10 cellular contexts compared by ENCODE assay signal in the genomic region with DNA sequence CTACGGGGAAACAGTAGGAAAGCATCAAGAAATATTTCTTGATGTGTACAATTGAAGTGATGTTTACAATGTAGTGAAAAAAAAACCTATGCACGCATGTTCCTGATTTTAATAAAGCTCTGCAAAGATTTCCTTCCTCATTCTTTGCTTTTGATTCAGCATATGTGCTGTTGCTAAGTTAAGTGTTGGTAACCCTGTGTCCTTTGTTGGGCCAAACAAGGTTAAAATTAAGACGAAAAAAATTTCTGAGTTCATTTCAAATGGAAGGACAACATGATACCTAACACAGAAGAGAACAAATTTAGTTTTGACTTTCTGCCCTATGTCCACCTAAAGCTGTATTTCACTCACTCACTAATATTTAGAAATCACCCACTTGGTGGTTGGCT.
A peak's percentile ranks its signal among the peaks of the same experiment; 100 is the strongest.
DNase-seq lines count a peak whose midpoint lies in the region; ATAC-seq and TF ChIP-seq lines count a peak whose summit lies in the region.
"Had no signal": no experiment of that assay in that cellular context is flagged by ENCODE, and none has a peak within 500 bp of the region (broad histone marks: within the 10 kb centered on the region; RNA-seq: fewer than 3 reads in every experiment).

No MANE protein-coding gene starts in this region.

- peak; percentile 1 for ATAC-seq in HG03108 (IDR thresholded peaks at IDR 0.05; ENCODE audit: unreplicated experiment)
- ATAC-seq in mucosa of descending colon = peak; percentile 15
- ATAC-seq in HG03378 (IDR thresholded peaks at IDR 0.05; ENCODE audit: unreplicated experiment) = no peak
- no peak for ATAC-seq in HG03045 (IDR thresholded peaks at IDR 0.05; ENCODE audit: unreplicated experiment)

- H3K4me1 ChIP-seq in BLaER1 treated with 17β-estradiol and CSF1 and Interleukin-3, amounts not matched to agents 10 nM and 100 nM = peaks cover 85 to 98% (median 94%) of the 10 kb centered on the region in 10 experiments
- H3K4me1 ChIP-seq in adipocyte (ENCODE audit: control insufficient read depth, insufficient read depth, low read length) (peaks cover 47% of the 10 kb centered on the region), mucosa of descending colon (ENCODE audit: low read depth) (no peaks in the 10 kb centered on the region)

- H3K4me3 ChIP-seq in BLaER1 treated with 17β-estradiol and CSF1 and Interleukin-3, amounts not matched to agents 10 nM and 100 nM = peak overlapping the region; percentile 40 to 66 (median 55); a peak in 19 of 20 replicates
- peak overlapping the region; percentile 63 for H3K4me3 ChIP-seq in adipocyte (ENCODE audit: low read length)
- no peak overlapping the region for H3K4me3 ChIP-seq in mucosa of descending colon
- H3K4me3 ChIP-seq: cardiac muscle cell had no signal

- intact Hi-C loops in mucosa of descending colon (cut with DNase I, micrococcal nuclease) = no loop called here

- TF ChIP-seq CTCF in mucosa of descending colon (IDR thresholded peaks at IDR 0.05) = no peak

- H3K9me3 ChIP-seq in BLaER1 treated with 17β-estradiol and CSF1 and Interleukin-3, amounts not matched to agents 10 nM and 100 nM (replicated peaks in 1 of 11) = peaks cover 0 to 7% (median 5%) of the 10 kb centered on the region in 11 experiments; a peak in 8 of 22 replicates
- H3K9me3 ChIP-seq in adipocyte (ENCODE audit: control insufficient read depth, low read length) = no peaks in the 10 kb centered on the region
- H3K9me3 ChIP-seq in mucosa of descending colon = no peaks in the 10 kb centered on the region

- no peaks in the 10 kb centered on the region for H3K27me3 ChIP-seq in BLaER1 treated with 17β-estradiol and CSF1 and Interleukin-3, amounts not matched to agents 10 nM and 100 nM
- H3K27me3 ChIP-seq in adipocyte (replicated peaks; ENCODE audit: control insufficient read depth, insufficient read depth, low read length) = no peaks in the 10 kb centered on the region
- H3K27me3 ChIP-seq: cardiac muscle cell had no signal

- peak overlapping the region; percentile 88 to 99 (median 94) for H3K4me2 ChIP-seq in BLaER1 treated with 17β-estradiol and CSF1 and Interleukin-3, amounts not matched to agents 10 nM and 100 nM

- H3K27ac ChIP-seq in BLaER1 treated with 17β-estradiol and CSF1 and Interleukin-3, amounts not matched to agents 10 nM and 100 nM = peak overlapping the region; percentile 75 to 99 (median 93)
- H3K27ac ChIP-seq: cardiac muscle cell had no signal

- peaks cover 15 to 59% (median 45%) of the 10 kb centered on the region in 11 experiments; a peak in 21 of 22 replicates for H3K36me3 ChIP-seq in BLaER1 treated with 17β-estradiol and CSF1 and Interleukin-3, amounts not matched to agents 10 nM and 100 nM
- H3K36me3 ChIP-seq in adipocyte (ENCODE audit: control insufficient read depth, insufficient read depth, low read length, severe bottlenecking) (peaks cover 9% of the 10 kb centered on the region), mucosa of descending colon (ENCODE audit: low read depth) (no peaks in the 10 kb centered on the region)
- H3K36me3 ChIP-seq: cardiac muscle cell had no signal

- DNase-seq in adipocyte (ENCODE audit: low read depth) (peak; percentile 31), mucosa of descending colon (no peak), GM03348 (ENCODE audit: low spot score) (no peak)
- no peak for DNase-seq in activated CD8-positive, alpha-beta memory T cell treated with anti-CD3 and anti-CD28 coated beads, Interleukin-2, amount 50 U/mL, for 48 hours
- DNase-seq: occipital lobe had no signal

- H3K9ac ChIP-seq in BLaER1 treated with 17β-estradiol and CSF1 and Interleukin-3, amounts not matched to agents 10 nM and 100 nM = peak overlapping the region; percentile 78 to 96 (median 83)
- H3K9ac ChIP-seq in adipocyte (ENCODE audit: low read length) = peak overlapping the region; percentile 45

- H4K20me1 ChIP-seq in BLaER1 treated with 17β-estradiol and CSF1 and Interleukin-3, amounts not matched to agents 10 nM and 100 nM = peaks cover 0 to 54% (median 24%) of the 10 kb centered on the region in 11 experiments; a peak in 12 of 22 replicates

Comparison
In these comparisons a context has a peak if more than half of its experiments do, and no peak if none do; other contexts are left out.
1. ATAC-seq: peak in HG03108 (single experiment) and mucosa of descending colon (single experiment); none in HG03378 (single experiment) and HG03045 (single experiment).